9 cellular contexts compared by ENCODE assay signal in the genomic region with DNA sequence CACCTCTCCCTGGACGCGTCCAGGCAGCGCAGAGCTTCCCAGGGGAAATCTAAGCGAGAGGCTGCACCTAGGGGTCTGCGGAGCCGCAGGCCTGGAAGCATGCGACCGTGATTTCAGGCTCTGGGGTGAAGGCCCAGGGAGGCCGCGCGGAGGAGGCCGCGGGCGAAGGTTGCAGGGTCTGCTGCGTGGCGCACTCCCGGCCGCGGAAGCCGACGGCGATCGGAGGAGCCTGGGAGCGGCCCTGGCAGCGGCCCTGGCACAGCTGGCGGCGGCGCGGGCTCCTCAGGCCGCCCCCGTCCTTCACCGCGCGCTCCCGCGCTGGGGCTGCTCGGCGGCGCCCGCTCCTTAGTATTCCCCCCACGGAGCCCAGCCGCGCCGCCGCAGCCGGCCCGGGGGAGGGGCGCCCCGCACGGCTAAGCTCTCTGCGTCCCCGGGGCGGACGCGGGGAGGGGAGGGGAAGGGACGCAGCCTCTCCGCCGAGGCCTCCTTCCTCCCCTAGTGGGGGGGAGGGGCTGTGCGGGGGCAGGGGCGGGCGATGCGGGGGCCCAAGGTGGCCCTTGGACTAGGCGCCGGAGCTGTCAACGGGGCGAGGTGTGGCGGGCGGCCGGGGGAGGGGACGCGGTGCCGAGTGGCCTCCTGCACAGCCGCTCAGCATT. TPM values are rescaled to one million over a fixed set of nuclear protein-coding genes. Genes with fewer than 3 reads are reported as not detected.
DNase-seq lines count a peak whose midpoint lies in the region; ATAC-seq lines count a peak whose summit lies in the region.
"Had no signal": no experiment of that assay in that cellular context is flagged by ENCODE, and none has a peak within 500 bp of the region (broad histone marks: within the 10 kb centered on the region; RNA-seq: fewer than 3 reads in every experiment).

No MANE protein-coding gene starts in this region.

- peaks cover 0 to 9% (median 0%) of the 10 kb centered on the region in 11 experiments; a peak in 1 of 22 replicates for H4K20me1 ChIP-seq in BLaER1 treated with 17β-estradiol and CSF1 and Interleukin-3, amounts not matched to agents 10 nM and 100 nM

- peak overlapping the region; percentile 88 to 100 (median 96) for H3K4me2 ChIP-seq in BLaER1 treated with 17β-estradiol and CSF1 and Interleukin-3, amounts not matched to agents 10 nM and 100 nM

- peak overlapping the region; percentile 51 to 84 (median 73); a peak in 21 of 22 replicates for H3K27ac ChIP-seq in BLaER1 treated with 17β-estradiol and CSF1 and Interleukin-3, amounts not matched to agents 10 nM and 100 nM
- H3K27ac ChIP-seq in SJSA1: peak overlapping the region; percentile 33; the same call in 1 of the 2 replicates

- intact Hi-C loops in head of caudate nucleus (cut with DNase I): no loop called here

- peak in 1 of 2 experiments; percentile 38 for DNase-seq in SJSA1 (ENCODE audit: low read depth in 1 of 2, low spot score in 2 of 2)
- peak; percentile 48 to 92 (median 81) for DNase-seq in head of caudate nucleus
- peak; percentile 53 for DNase-seq in occipital lobe (lab: John Stamatoyannopoulos, UW)
- no peak for DNase-seq in GF-D8 (lab: John Stamatoyannopoulos, UW)

- H3K9ac ChIP-seq in BLaER1 treated with 17β-estradiol and CSF1 and Interleukin-3, amounts not matched to agents 10 nM and 100 nM: peak overlapping the region; percentile 70 to 86 (median 80)

- peaks cover 31 to 57% (median 39%) of the 10 kb centered on the region in 10 experiments for H3K4me1 ChIP-seq in BLaER1 treated with 17β-estradiol and CSF1 and Interleukin-3, amounts not matched to agents 10 nM and 100 nM
- H3K4me1 ChIP-seq in SJSA1 (replicated peaks): peaks cover 15% of the 10 kb centered on the region

- H3K4me3 ChIP-seq in BLaER1 treated with 17β-estradiol and CSF1 and Interleukin-3, amounts not matched to agents 10 nM and 100 nM: peak overlapping the region; percentile 57 to 73 (median 62)
- H3K4me3 ChIP-seq in SJSA1: peak overlapping the region; percentile 49

- H3K36me3 ChIP-seq in BLaER1 treated with 17β-estradiol and CSF1 and Interleukin-3, amounts not matched to agents 10 nM and 100 nM: peaks cover 0 to 20% (median 0%) of the 10 kb centered on the region in 11 experiments; a peak in 4 of 22 replicates
- H3K36me3 ChIP-seq in SJSA1: peaks cover 5% of the 10 kb centered on the region

- no peaks in the 10 kb centered on the region for H3K9me3 ChIP-seq in BLaER1 treated with 17β-estradiol and CSF1 and Interleukin-3, amounts not matched to agents 10 nM and 100 nM (replicated peaks in 1 of 11)
- no peaks in the 10 kb centered on the region for H3K9me3 ChIP-seq in SJSA1 (replicated peaks)

- ATAC-seq in HG02938 (IDR thresholded peaks at IDR 0.05; ENCODE audit: unreplicated experiment): no peak
- no peak for ATAC-seq in HG03521 (IDR thresholded peaks at IDR 0.05; ENCODE audit: unreplicated experiment)
- no peak for ATAC-seq in GM18873 (IDR thresholded peaks at IDR 0.05; ENCODE audit: low FRiP score, unreplicated experiment)

- peaks cover 0 to 28% (median 18%) of the 10 kb centered on the region in 11 experiments; a peak in 11 of 22 replicates for H3K27me3 ChIP-seq in BLaER1 treated with 17β-estradiol and CSF1 and Interleukin-3, amounts not matched to agents 10 nM and 100 nM
- H3K27me3 ChIP-seq in SJSA1 (replicated peaks): no peaks in the 10 kb centered on the region

RNA-seq across cellular contexts. Expression of gene EPHB3, which starts 21.9 kb away (rescaled TPM):
- 2.9 and 4.1 TPM in 2 replicates for total RNA-seq in SJSA1 (2014; rRNA removed; shearing (Covaris generic))
- total RNA-seq in occipital lobe: 3.9 TPM
- total RNA-seq: pulmonary artery endothelial cell had no signal
